21 cellular contexts compared by ENCODE assay signal in the genomic region with DNA sequence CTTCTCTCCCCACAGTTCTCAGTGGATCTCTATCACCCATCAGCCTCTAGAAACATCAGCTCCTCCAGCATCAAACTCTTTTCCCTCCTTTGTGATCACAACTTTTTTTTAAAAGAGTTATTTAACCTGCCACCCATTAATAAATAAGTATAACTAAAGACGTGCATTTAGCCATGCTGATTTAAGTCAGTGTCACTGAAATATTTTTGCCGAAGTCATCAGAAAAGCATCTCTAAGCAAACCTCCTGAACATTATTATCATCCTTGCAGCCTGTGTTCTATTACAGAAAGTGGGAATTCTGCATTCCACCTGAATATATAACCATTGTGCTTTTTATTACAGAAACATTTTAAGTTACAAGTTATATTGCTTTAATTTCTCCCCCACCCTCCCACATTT.
"Had no signal": no experiment of that assay in that cellular context is flagged by ENCODE, and none has a peak within 500 bp of the region (broad histone marks: within the 10 kb centered on the region; RNA-seq: fewer than 3 reads in every experiment).

No MANE protein-coding gene starts in this region.

- H3K4me3 Mint-ChIP-seq: effector memory CD8-positive, alpha-beta T cell; naive B cell; nephron progenitor cell; stimulated activated effector memory CD8-positive, alpha-beta T cell treated with anti-CD3 and anti-CD28 coated beads, Interleukin-12 subunit alpha, Interleukin-12 subunit beta, amount 100 ng/mL, for 72 hours had no signal

- H3K4me1 ChIP-seq: gastrocnemius medialis had no signal

- H3K4me1 Mint-ChIP-seq: naive B cell; stimulated activated effector memory CD8-positive, alpha-beta T cell treated with anti-CD3 and anti-CD28 coated beads, Interleukin-12 subunit alpha, Interleukin-12 subunit beta, amount 100 ng/mL, for 72 hours had no signal

- FAIRE-seq: islet of Langerhans had no signal

- H3K9me3 ChIP-seq: esophagus muscularis mucosa, gastrocnemius medialis, heart right ventricle, neutrophil, sigmoid colon, tibial artery, upper lobe of left lung, uterus had no signal

- H3K27me3 ChIP-seq: esophagus muscularis mucosa, gastrocnemius medialis, heart right ventricle, neutrophil, sigmoid colon, tibial artery, upper lobe of left lung, uterus had no signal

- DNase-seq: effector memory CD8-positive, alpha-beta T cell; gastrocnemius medialis; heart right ventricle; hypothalamus; kidney glomerular epithelial cell; midbrain; naive B cell; nephron progenitor cell; posterior cingulate gyrus; sigmoid colon; stimulated activated CD4-positive, alpha-beta T cell treated with anti-CD3 and anti-CD28 coated beads, Interleukin-4, amount 100 ng/mL, for 1 hour; stimulated activated CD8-positive, alpha-beta memory T cell treated with anti-CD3 and anti-CD28 coated beads, Interleukin-4, amount 100 ng/mL, for 48 hours; stimulated activated naive CD8-positive, alpha-beta T cell treated with anti-CD3 and anti-CD28 coated beads, Interleukin-15, Interleukin-2, amounts not matched to agents 100 U/mL and 50 U/mL, for 24 hours; tibial artery; upper lobe of left lung; uterus had no signal

- H3K4me3 ChIP-seq: esophagus muscularis mucosa, gastrocnemius medialis, heart right ventricle, sigmoid colon, smooth muscle cell, tibial artery, upper lobe of left lung, uterus had no signal

- ATAC-seq: effector memory CD8-positive, alpha-beta T cell; gastrocnemius medialis; heart right ventricle; stimulated activated effector memory CD8-positive, alpha-beta T cell treated with anti-CD3 and anti-CD28 coated beads, Interleukin-12 subunit alpha, Interleukin-12 subunit beta, amount 100 ng/mL, for 72 hours; stimulated activated naive CD8-positive, alpha-beta T cell treated with anti-CD3 and anti-CD28 coated beads, Interleukin-15, Interleukin-2, amounts not matched to agents 100 U/mL and 50 U/mL, for 24 hours had no signal

- H3K27ac ChIP-seq: esophagus muscularis mucosa, gastrocnemius medialis, neutrophil, sigmoid colon, tibial artery had no signal

- H3K36me3 ChIP-seq: esophagus muscularis mucosa, gastrocnemius medialis, heart right ventricle, neutrophil, sigmoid colon, tibial artery, upper lobe of left lung, uterus had no signal

- H3K27ac Mint-ChIP-seq: effector memory CD8-positive, alpha-beta T cell; naive B cell; nephron progenitor cell; stimulated activated effector memory CD8-positive, alpha-beta T cell treated with anti-CD3 and anti-CD28 coated beads, Interleukin-12 subunit alpha, Interleukin-12 subunit beta, amount 100 ng/mL, for 72 hours had no signal

- H3K27me3 Mint-ChIP-seq: effector memory CD8-positive, alpha-beta T cell; naive B cell had no signal

- H3K36me3 Mint-ChIP-seq: naive B cell; stimulated activated effector memory CD8-positive, alpha-beta T cell treated with anti-CD3 and anti-CD28 coated beads, Interleukin-12 subunit alpha, Interleukin-12 subunit beta, amount 100 ng/mL, for 72 hours had no signal
